In genomic region chr10:117226813-117227451, GRCh38 we compare ENCODE assay signal across 8 cellular contexts. TPM values are rescaled to one million over a fixed set of nuclear protein-coding genes. Genes with fewer than 3 reads are reported as not detected.
DNase-seq lines count a peak whose midpoint lies in the region; ATAC-seq and TF ChIP-seq lines count a peak whose summit lies in the region.

No MANE protein-coding gene starts in this region.

- H3K27ac Mint-ChIP-seq in endodermal cell = no peak overlapping the region
- no peak overlapping the region for H3K27ac Mint-ChIP-seq in progenitor cell of endocrine pancreas

- peaks cover 18% of the 10 kb centered on the region for H3K27me3 ChIP-seq in endodermal cell (ENCODE audit: control insufficient read depth, insufficient read depth, low read length, poor library complexity, severe bottlenecking)

- H3K27ac ChIP-seq in endodermal cell (ENCODE audit: low read depth, low read length) = no peak overlapping the region

- H3K4me1 ChIP-seq in endodermal cell (ENCODE audit: control insufficient read depth, insufficient read depth, low read length) = no peaks in the 10 kb centered on the region

- H3K4me1 Mint-ChIP-seq in endodermal cell (no peaks in the 10 kb centered on the region), progenitor cell of endocrine pancreas (ENCODE audit: low read depth) (no peaks in the 10 kb centered on the region)

- peak; percentile 64 for ATAC-seq in GM19043 (IDR thresholded peaks at IDR 0.05; ENCODE audit: low read depth, unreplicated experiment)

- 46 to 50% methylated on average over 2 to 9 of the region's 10 CpGs for WGBS in endodermal cell (ENCODE audit: insufficient coverage in 1 of 2, insufficient read length in 1 of 2), 2 experiments

- H3K27me3 Mint-ChIP-seq in endodermal cell (ENCODE audit: insufficient read depth) (peaks cover 32% of the 10 kb centered on the region), progenitor cell of endocrine pancreas (peaks cover 55% of the 10 kb centered on the region)

- DNase-seq in AG20443 (ENCODE audit: low spot score) (peak; percentile 76), NCI-H446 treated with DMSO at 0.1 percent for 48 hours (lab: John Stamatoyannopoulos, UW) (peak; percentile 22), endodermal cell (peak; percentile 88), progenitor cell of endocrine pancreas (ENCODE audit: low spot score, unreplicated experiment) (no peak), hippocampal formation (lab: John Stamatoyannopoulos, UW) (no peak), NCI-H1694 treated with DMSO at 0.1 percent for 48 hours (lab: John Stamatoyannopoulos, UW) (no peak)
- DNase-seq in activated naive CD4-positive, alpha-beta T cell (lab: John Stamatoyannopoulos, UW) = no peak

- H3K4me3 Mint-ChIP-seq in endodermal cell (no peak overlapping the region), progenitor cell of endocrine pancreas (ENCODE audit: low read depth) (no peak overlapping the region)

- H3K36me3 Mint-ChIP-seq in endodermal cell (ENCODE audit: low read depth) (no peaks in the 10 kb centered on the region), progenitor cell of endocrine pancreas (ENCODE audit: insufficient read depth) (no peaks in the 10 kb centered on the region)

- no peak overlapping the region for H3K9ac ChIP-seq in endodermal cell (ENCODE audit: extremely low read depth, low read length, poor library complexity, severe bottlenecking)

- H3K9me3 Mint-ChIP-seq in endodermal cell = peaks cover 3% of the 10 kb centered on the region
- peaks cover 7% of the 10 kb centered on the region for H3K9me3 Mint-ChIP-seq in progenitor cell of endocrine pancreas (ENCODE audit: low read depth)

- H3K9me3 ChIP-seq in endodermal cell (ENCODE audit: control insufficient read depth, low read length) = no peaks in the 10 kb centered on the region

- TF ChIP-seq CTCF in endodermal cell (conservative IDR thresholded peaks at IDR 0.05) (peak; percentile 87), progenitor cell of endocrine pancreas (IDR thresholded peaks at IDR 0.05; ENCODE audit: unreplicated experiment) (peak; percentile 58)

- no peak overlapping the region for H3K4me3 ChIP-seq in endodermal cell (ENCODE audit: low read length)

- H3K36me3 ChIP-seq in endodermal cell (ENCODE audit: control insufficient read depth, insufficient read depth, low read length) = no peaks in the 10 kb centered on the region

RNA-seq across cellular contexts. Expression of gene SLC18A2, which starts 14.0 kb away (rescaled TPM):
- total RNA-seq in endodermal cell = under 1 TPM; 0.24 TPM
- polyA plus RNA-seq in endodermal cell (2013, experiment 1 of 2) = 0.75 TPM
- polyA plus RNA-seq in endodermal cell (2013, experiment 2 of 2) = 0.37 TPM
- 0.17 and 0.20 TPM in 2 replicates for total RNA-seq in progenitor cell of endocrine pancreas

RNA-seq across cellular contexts. Expression of gene KCNK18, which starts 29.6 kb away (rescaled TPM):
- total RNA-seq in endodermal cell (not detected), progenitor cell of endocrine pancreas (not detected in 2 replicates)
- not detected for polyA plus RNA-seq in endodermal cell (2013, experiment 1 of 2)
- polyA plus RNA-seq in endodermal cell (2013, experiment 2 of 2) = not detected

Comparison
In these comparisons a context has a peak if more than half of its experiments do, and no peak if none do; other contexts are left out.
1. DNase-seq: peak in AG20443 (single experiment), NCI-H446 treated with DMSO at 0.1 percent for 48 hours (single experiment) and endodermal cell (single experiment); none in progenitor cell of endocrine pancreas (single experiment), hippocampal formation (0 of 2), NCI-H1694 treated with DMSO at 0.1 percent for 48 hours (single experiment) and activated naive CD4-positive, alpha-beta T cell (0 of 4).